29 cellular contexts compared by ENCODE assay signal in genomic region chr6:74863968-74864367, GRCh38.
"Had no signal": no experiment of that assay in that cellular context is flagged by ENCODE, and none has a peak within 500 bp of the region (broad histone marks: within the 10 kb centered on the region; RNA-seq: fewer than 3 reads in every experiment).

No MANE protein-coding gene starts in this region.

- H3K4me3 ChIP-seq: adrenal gland, ascending aorta, breast epithelium, cardiac muscle cell, coronary artery, dorsolateral prefrontal cortex had no signal

- H3K9me3 ChIP-seq: adrenal gland, ascending aorta, breast epithelium had no signal

- ATAC-seq: activated CD4-positive, CD25-positive, alpha-beta regulatory T cell treated with anti-CD3 and anti-CD28 coated beads, Interleukin-2, amount 50 U/mL, for 24 hours; activated CD8-positive, alpha-beta memory T cell treated with anti-CD3 and anti-CD28 coated beads, Interleukin-2, amount 10 ng/mL, durations not matched to agents 7 days and 5 days; activated CD8-positive, alpha-beta T cell treated with anti-CD3 and anti-CD28 coated beads, Interleukin-2, amount 10 ng/mL, durations not matched to agents 7 days and 5 days; activated naive CD8-positive, alpha-beta T cell treated with anti-CD3 and anti-CD28 coated beads, Interleukin-2, amount 50 U/mL, for 24 hours; esophagus mucosa; T-helper 17 cell had no signal

- DNase-seq: activated B cell treated with CpG ODN at 0.5 μM for 24 hours; activated CD4-positive, alpha-beta T cell treated with anti-CD3 and anti-CD28 coated beads for 48 hours; activated CD4-positive, alpha-beta T cell treated with anti-CD3 and anti-CD28 coated beads, Interleukin-2, amount 50 U/mL, for 1 hour; activated CD4-positive, alpha-beta T cell treated with anti-CD3 and anti-CD28 coated beads, Interleukin-2, amount 50 U/mL, for 48 hours; activated CD8-positive, alpha-beta memory T cell treated with anti-CD3 and anti-CD28 coated beads, Interleukin-2, amount 10 ng/mL, durations not matched to agents 7 days and 5 days; activated CD8-positive, alpha-beta memory T cell treated with anti-CD3 and anti-CD28 coated beads, Interleukin-2, amount 50 U/mL, for 4 hours; activated CD8-positive, alpha-beta T cell treated with anti-CD3 and anti-CD28 coated beads, Interleukin-2, amount 10 ng/mL, durations not matched to agents 7 days and 5 days; activated effector memory CD4-positive, alpha-beta T cell treated with anti-CD3 and anti-CD28 coated beads, Interleukin-2, amount 50 U/mL, for 16 hours; activated naive CD4-positive, alpha-beta T cell treated with anti-CD3 and anti-CD28 coated beads for 36 hours; activated naive CD8-positive, alpha-beta T cell treated with anti-CD3 and anti-CD28 coated beads for 36 hours; activated naive CD8-positive, alpha-beta T cell treated with anti-CD3 and anti-CD28 coated beads, Interleukin-2, amount 50 U/mL, for 24 hours; activated T-cell treated with anti-CD3 and anti-CD28 coated beads, Interleukin-2, amount 50 U/mL, for 1 hour; activated T-cell treated with anti-CD3 and anti-CD28 coated beads, Interleukin-2, amount 50 U/mL, for 48 hours; adrenal gland; dorsolateral prefrontal cortex; effector memory CD4-positive, alpha-beta T cell; endodermal cell; foreskin fibroblast; head of caudate nucleus; T-helper 1 cell; T-helper 17 cell; T1000; WERI-Rb-1 had no signal

- H3K36me3 ChIP-seq: adrenal gland, ascending aorta, breast epithelium, cardiac muscle cell, WERI-Rb-1 had no signal

- H3K27ac ChIP-seq: adrenal gland, ascending aorta, breast epithelium, cardiac muscle cell, coronary artery, dorsolateral prefrontal cortex, WERI-Rb-1 had no signal

- H3K4me1 ChIP-seq: adrenal gland, ascending aorta, breast epithelium had no signal

- H3K27me3 ChIP-seq: adrenal gland, ascending aorta, breast epithelium, cardiac muscle cell, dorsolateral prefrontal cortex had no signal
